15 cellular contexts compared by ENCODE assay signal in the genomic region with DNA sequence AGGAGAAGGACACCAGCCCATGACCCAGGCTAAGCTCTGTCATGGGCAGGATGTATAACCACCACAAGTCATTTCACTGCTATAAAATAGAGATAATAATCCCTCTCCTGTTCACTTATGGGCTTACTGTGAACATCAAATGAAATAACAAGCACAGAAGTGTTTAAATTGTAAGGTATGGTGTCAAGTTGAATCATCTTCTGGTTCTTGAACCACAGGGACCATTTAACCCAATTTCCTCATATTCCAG. TPM values are rescaled to one million over a fixed set of nuclear protein-coding genes. Genes with fewer than 3 reads are reported as not detected.
DNase-seq lines count a peak whose midpoint lies in the region; ATAC-seq and TF ChIP-seq lines count a peak whose summit lies in the region.
"Had no signal": no experiment of that assay in that cellular context is flagged by ENCODE, and none has a peak within 500 bp of the region (broad histone marks: within the 10 kb centered on the region; RNA-seq: fewer than 3 reads in every experiment).

No MANE protein-coding gene starts in this region.

- POLR2A ChIA-PET in CD4-positive, alpha-beta memory T cell (lab: Charles Lee; ENCODE audit: partially characterized antibody), result interaction anchor here (1.1 to 1.7 kb wide), 2 partner anchors 43 to 47 kb away, joined by 4 to 9 read pairs; no protein-coding TSS in a partner anchor
- POLR2A ChIA-PET in HEK293 (lab: Yijun Ruan, JAX), result no interaction called here

- H3K36me3 ChIP-seq in CD4-positive, alpha-beta memory T cell (ENCODE audit: insufficient read depth, low read length), result no peaks in the 10 kb centered on the region
- no peaks in the 10 kb centered on the region for H3K36me3 ChIP-seq in HEK293 (ENCODE audit: control insufficient read depth in 2 of 2, insufficient read depth in 1 of 2, low read length in 2 of 2)
- no peaks in the 10 kb centered on the region for H3K36me3 ChIP-seq in neuronal stem cell (replicated peaks in 1 of 2; ENCODE audit: control insufficient read depth in 2 of 2, insufficient read depth in 2 of 2, low read length in 2 of 2)
- H3K36me3 ChIP-seq: Peyer's patch had no signal

- H3K23ac ChIP-seq in neuronal stem cell (ENCODE audit: low read depth, low read length, poor library complexity), result no peak overlapping the region

- H3K4ac ChIP-seq in neuronal stem cell (ENCODE audit: low read length), result no peak overlapping the region

- H3K27me3 ChIP-seq in CD4-positive, alpha-beta memory T cell (ENCODE audit: insufficient read depth, low read length), result no peaks in the 10 kb centered on the region
- peaks cover 0 to 28% (median 0%) of the 10 kb centered on the region in 3 experiments for H3K27me3 ChIP-seq in neuronal stem cell (ENCODE audit: control insufficient read depth in 3 of 3, insufficient read depth in 3 of 3, low read depth in 1 of 3, low read length in 3 of 3)
- H3K27me3 ChIP-seq: Peyer's patch had no signal

- H3K27me3 Mint-ChIP-seq in CD4-positive, alpha-beta memory T cell, result peaks cover 0 to 3% of the 10 kb centered on the region in 2 donors
- H3K27me3 Mint-ChIP-seq in activated naive CD8-positive, alpha-beta T cell treated with anti-CD3 and anti-CD28 coated beads for 36 hours, result peaks cover 15% of the 10 kb centered on the region
- peaks cover 58 to 62% of the 10 kb centered on the region in 2 donors for H3K27me3 Mint-ChIP-seq in natural killer cell treated with Interleukin-12 subunit alpha and Interleukin-12 subunit beta and Interleukin-15 and Interleukin-18, amount 100 ng/mL, for 72 hours

- H2AK5ac ChIP-seq in neuronal stem cell (ENCODE audit: low read depth, low read length), result no peak overlapping the region

- H3K14ac ChIP-seq in neuronal stem cell (ENCODE audit: low read length), result no peak overlapping the region

- no peak overlapping the region for H3K18ac ChIP-seq in neuronal stem cell (ENCODE audit: low read length)

- no peaks in the 10 kb centered on the region for H3K36me3 Mint-ChIP-seq in CD4-positive, alpha-beta memory T cell
- H3K36me3 Mint-ChIP-seq in activated naive CD8-positive, alpha-beta T cell treated with anti-CD3 and anti-CD28 coated beads for 36 hours, result no peaks in the 10 kb centered on the region
- H3K36me3 Mint-ChIP-seq in natural killer cell treated with Interleukin-12 subunit alpha and Interleukin-12 subunit beta and Interleukin-15 and Interleukin-18, amount 100 ng/mL, for 72 hours, result no peaks in the 10 kb centered on the region
- H3K36me3 Mint-ChIP-seq: IgD-negative memory B cell had no signal

- peak overlapping the region in 3 of 7 donors; percentile 54 to 79 (median 77) for H3K27ac Mint-ChIP-seq in CD4-positive, alpha-beta memory T cell
- peak overlapping the region; percentile 57 for H3K27ac Mint-ChIP-seq in activated naive CD8-positive, alpha-beta T cell treated with anti-CD3 and anti-CD28 coated beads for 36 hours
- peak overlapping the region; percentile 69 to 86 for H3K27ac Mint-ChIP-seq in natural killer cell treated with Interleukin-12 subunit alpha and Interleukin-12 subunit beta and Interleukin-15 and Interleukin-18, amount 100 ng/mL, for 72 hours

- H2AFZ ChIP-seq in neuronal stem cell (ENCODE audit: low read length), result no peak overlapping the region

- no peak overlapping the region for H4K8ac ChIP-seq in neuronal stem cell (ENCODE audit: low read depth, low read length)

- no peak overlapping the region for H3K4me2 ChIP-seq in neuronal stem cell (ENCODE audit: insufficient read depth, low read length, poor library complexity, severe bottlenecking)

- TF ChIP-seq CTCF in HEK293 (tag by site-specific recombination; IDR thresholded peaks at IDR 0.05), result no peak

- peak overlapping the region in 5 of 8 donors; percentile 15 to 74 (median 59) for H3K4me3 Mint-ChIP-seq in CD4-positive, alpha-beta memory T cell
- no peak overlapping the region for H3K4me3 Mint-ChIP-seq in activated naive CD8-positive, alpha-beta T cell treated with anti-CD3 and anti-CD28 coated beads for 36 hours
- peak overlapping the region; percentile 89 for H3K4me3 Mint-ChIP-seq in natural killer cell treated with Interleukin-12 subunit alpha and Interleukin-12 subunit beta and Interleukin-15 and Interleukin-18, amount 100 ng/mL, for 72 hours
- H3K4me3 Mint-ChIP-seq: activated B cell treated with CpG ODN at 0.5 μM for 24 hours had no signal

- CTCF ChIA-PET in CD4-positive, alpha-beta memory T cell (lab: Charles Lee; ENCODE audit: partially characterized antibody), result interaction anchor here (1.1 to 1.7 kb wide), 2 partner anchors 11 to 566 kb away, joined by 3 to 4 read pairs; no protein-coding TSS in a partner anchor
- CTCF ChIA-PET in HEK293 (lab: Yijun Ruan, JAX), result interaction anchor here (0.6 to 1.7 kb wide), 2 partner anchors 73 to 325 kb away, joined by 4 read pairs; no protein-coding TSS in a partner anchor

- no peak for DNase-seq in CD4-positive, alpha-beta memory T cell
- no peak for DNase-seq in activated naive CD8-positive, alpha-beta T cell treated with anti-CD3 and anti-CD28 coated beads for 36 hours
- no peak for DNase-seq in natural killer cell treated with Interleukin-12 subunit alpha and Interleukin-12 subunit beta and Interleukin-15 and Interleukin-18, amount 100 ng/mL, for 72 hours (ENCODE audit: low spot score)
- DNase-seq in neuronal stem cell (ENCODE audit: low spot score) (no peak), HT-29 (ENCODE audit: low spot score) (no peak)
- DNase-seq: activated B cell treated with CpG ODN at 0.5 μM for 24 hours, NCI-H1048, NCI-H2081 treated with DMSO at 0.1 percent for 48 hours, NCI-H748 treated with DMSO at 0.1 percent for 48 hours, Peyer's patch had no signal

- no peak overlapping the region for H2BK15ac ChIP-seq in neuronal stem cell (ENCODE audit: low read length)

- H4K91ac ChIP-seq in neuronal stem cell (ENCODE audit: low read depth, low read length, poor library complexity), result no peak overlapping the region

- H2BK5ac ChIP-seq in neuronal stem cell (ENCODE audit: low read length), result no peak overlapping the region

- no peaks in the 10 kb centered on the region for H3K9me3 ChIP-seq in CD4-positive, alpha-beta memory T cell (ENCODE audit: control insufficient read depth in 1 of 2, low read length in 2 of 2)
- no peaks in the 10 kb centered on the region for H3K9me3 ChIP-seq in HEK293 (ENCODE audit: control insufficient read depth, insufficient read depth, low read depth, low read length)
- no peaks in the 10 kb centered on the region for H3K9me3 ChIP-seq in neuronal stem cell (replicated peaks in 1 of 2; ENCODE audit: control insufficient read depth in 2 of 2, insufficient read depth in 1 of 2, low read depth in 1 of 2, low read length in 2 of 2)
- H3K9me3 ChIP-seq: Peyer's patch had no signal

- no peak overlapping the region for H3K4me3 ChIP-seq in CD4-positive, alpha-beta memory T cell (ENCODE audit: low read length in 2 of 2)
- no peak overlapping the region for H3K4me3 ChIP-seq in HEK293 (ENCODE audit: low read depth, low read length)
- H3K4me3 ChIP-seq in neuronal stem cell (ENCODE audit: low read length in 2 of 2), result no peak overlapping the region

- no peaks in the 10 kb centered on the region for H3K79me1 ChIP-seq in neuronal stem cell (ENCODE audit: low read depth, low read length)

- peaks cover 17 to 34% (median 27%) of the 10 kb centered on the region in 4 donors for H3K4me1 Mint-ChIP-seq in CD4-positive, alpha-beta memory T cell
- peaks cover 34% of the 10 kb centered on the region for H3K4me1 Mint-ChIP-seq in activated naive CD8-positive, alpha-beta T cell treated with anti-CD3 and anti-CD28 coated beads for 36 hours
- H3K4me1 Mint-ChIP-seq in natural killer cell treated with Interleukin-12 subunit alpha and Interleukin-12 subunit beta and Interleukin-15 and Interleukin-18, amount 100 ng/mL, for 72 hours (ENCODE audit: low read depth in 2 of 2), result peaks cover 25 to 42% of the 10 kb centered on the region in 2 donors

- H3K27ac ChIP-seq in CD4-positive, alpha-beta memory T cell (ENCODE audit: low read depth, low read length), result no peak overlapping the region
- H3K27ac ChIP-seq in HEK293 (ENCODE audit: extremely low read depth, low read depth, low read length), result peak overlapping the region; percentile 30; the same call in 1 of the 2 replicates
- H3K27ac ChIP-seq in neuronal stem cell (replicated peaks; ENCODE audit: low read length), result no peak overlapping the region
- H3K27ac ChIP-seq: C4-2B had no signal

- peak in 1 of 2 donors; percentile 83 for ATAC-seq in natural killer cell treated with Interleukin-12 subunit alpha and Interleukin-12 subunit beta and Interleukin-15 and Interleukin-18, amount 100 ng/mL, for 72 hours
- no peak for ATAC-seq in GM19395 (IDR thresholded peaks at IDR 0.05; ENCODE audit: unreplicated experiment)
- no peak for ATAC-seq in HG03025 (IDR thresholded peaks at IDR 0.05; ENCODE audit: low FRiP score, unreplicated experiment)

- H2BK120ac ChIP-seq in neuronal stem cell (ENCODE audit: low read depth, low read length), result no peak overlapping the region

- H2BK12ac ChIP-seq in neuronal stem cell (ENCODE audit: low read length), result no peak overlapping the region

- H3K4me1 ChIP-seq in CD4-positive, alpha-beta memory T cell (ENCODE audit: insufficient read depth, low read length), result peaks cover 31% of the 10 kb centered on the region
- H3K4me1 ChIP-seq in HEK293 (ENCODE audit: control insufficient read depth, insufficient read depth, low read length) (peaks cover 16% of the 10 kb centered on the region), neuronal stem cell (ENCODE audit: control insufficient read depth in 2 of 2, insufficient read depth in 1 of 2, low read depth in 1 of 2, low read length in 2 of 2) (peaks cover 0 to 3% of the 10 kb centered on the region in 2 donors)

- H3K9ac ChIP-seq in neuronal stem cell (ENCODE audit: low read depth, low read length, poor library complexity), result no peak overlapping the region

- intact Hi-C loops in CD4-positive, alpha-beta memory T cell (cut with micrococcal nuclease), result no loop called here

- no peaks in the 10 kb centered on the region for H3K9me3 Mint-ChIP-seq in CD4-positive, alpha-beta memory T cell
- peaks cover 3% of the 10 kb centered on the region for H3K9me3 Mint-ChIP-seq in activated naive CD8-positive, alpha-beta T cell treated with anti-CD3 and anti-CD28 coated beads for 36 hours
- no peaks in the 10 kb centered on the region for H3K9me3 Mint-ChIP-seq in natural killer cell treated with Interleukin-12 subunit alpha and Interleukin-12 subunit beta and Interleukin-15 and Interleukin-18, amount 100 ng/mL, for 72 hours
- H3K9me3 Mint-ChIP-seq: activated B cell treated with CpG ODN at 0.5 μM for 24 hours, IgD-negative memory B cell had no signal

TF ChIP-seq in HEK293, 187 proteins besides CTCF, POLR2A, EP300 and RAD21:
- TF ChIP-seq SP7 (tag by site-specific recombination; IDR thresholded peaks at IDR 0.05) (peak; percentile 46; the same call in 1 of the 2 replicates), ZNF239 (tag by site-specific recombination; IDR thresholded peaks at IDR 0.05) (no peak)

RNA-seq across cellular contexts. Expression of gene TLE3, which starts 44.3 kb away (rescaled TPM):
- 100 to 1,000 TPM; 118 to 121 TPM for total RNA-seq in CD4-positive, alpha-beta memory T cell
- 10 to 100 TPM in 1 of 2 donors, 1 to 10 TPM in 1; 3.6 to 22.1 TPM for polyA plus RNA-seq in CD4-positive, alpha-beta memory T cell
- 10 to 100 TPM; 70.8 to 71.6 TPM for total RNA-seq in activated naive CD8-positive, alpha-beta T cell treated with anti-CD3 and anti-CD28 coated beads for 36 hours
- total RNA-seq in natural killer cell treated with Interleukin-12 subunit alpha and Interleukin-12 subunit beta and Interleukin-15 and Interleukin-18, amount 100 ng/mL, for 72 hours, result 100 to 1,000 TPM in 1 of 2 donors, 10 to 100 TPM in 1; 57.6 to 128 TPM
- polyA plus RNA-seq in neuronal stem cell (2013, experiment 1 of 2), result 27.4 TPM
- 29.0 TPM for polyA plus RNA-seq in neuronal stem cell (2013, experiment 2 of 2)
- total RNA-seq in HT-29 (2014; rRNA removed; shearing (Covaris generic)), result 59.1 and 77.6 TPM in 2 replicates
